In genomic region chr16:4608704-4608980, GRCh38 we compare ENCODE assay signal across 24 cellular contexts. TPM values are rescaled to one million over a fixed set of nuclear protein-coding genes. Genes with fewer than 3 reads are reported as not detected.
"Had no signal": no experiment of that assay in that cellular context is flagged by ENCODE, and none has a peak within 500 bp of the region (broad histone marks: within the 10 kb centered on the region; RNA-seq: fewer than 3 reads in every experiment).

No MANE protein-coding gene starts in this region.

- DNase-seq: Kasumi-1, MM.1S, NCI-H1092 treated with DMSO at 0.1 percent for 48 hours, NCI-H1436, NCI-H187, NCI-H2029, NCI-H2081 treated with DMSO at 0.1 percent for 48 hours, NCI-H2171, NCI-H226, NCI-H446, NCI-H510A, NCI-H524 treated with DMSO at 0.1 percent for 48 hours, NCI-H69, NCI-H774, RPMI8226, SHP77, SW 1271, T-cell had no signal

- H3K9ac ChIP-seq: KMS-11, SK-N-SH had no signal

- H3K27ac ChIP-seq: KMS-11 had no signal

- H3K9me3 Mint-ChIP-seq: T-cell had no signal

- ATAC-seq: T-cell had no signal

- H3K27me3 Mint-ChIP-seq: T-cell had no signal

- H3K27ac Mint-ChIP-seq: T-cell had no signal

- FAIRE-seq: RCC 7860 had no signal

- H3K4me3 Mint-ChIP-seq: T-cell had no signal

- H3K9me3 ChIP-seq: SK-N-SH had no signal

- H3K4me2 ChIP-seq: KMS-11, SK-N-SH had no signal

RNA-seq across cellular contexts. Expression of gene C16orf96, which starts 52.5 kb away (rescaled TPM):
- total RNA-seq: HT-29, M059J, SK-MEL-5 had no signal
